ENCODE assay signal across 18 cellular contexts in the genomic region with DNA sequence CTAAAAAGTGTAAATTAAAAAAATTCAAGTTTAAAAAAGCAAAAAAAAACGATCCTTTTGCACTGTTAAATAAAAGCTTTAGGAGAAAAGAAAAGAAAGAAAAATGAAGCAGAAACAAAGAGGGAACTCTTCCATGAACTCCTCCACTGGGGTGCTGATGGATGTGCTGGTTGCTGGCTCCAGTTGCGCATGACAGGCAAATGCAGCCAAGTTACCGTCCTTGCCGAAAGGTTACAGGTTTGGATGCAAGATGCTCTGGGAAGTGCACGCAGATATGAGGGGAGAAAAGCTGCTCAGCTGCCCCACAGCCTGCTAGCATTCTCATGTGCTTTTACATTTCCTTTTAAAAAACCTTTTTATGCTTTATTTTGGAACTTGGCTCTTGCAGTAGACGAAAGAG. TPM values are rescaled to one million over a fixed set of nuclear protein-coding genes. Genes with fewer than 3 reads are reported as not detected.
DNase-seq lines count a peak whose midpoint lies in the region; ATAC-seq and TF ChIP-seq lines count a peak whose summit lies in the region.
"Had no signal": no experiment of that assay in that cellular context is flagged by ENCODE, and none has a peak within 500 bp of the region (broad histone marks: within the 10 kb centered on the region; RNA-seq: fewer than 3 reads in every experiment).

No MANE protein-coding gene starts in this region.

- peaks cover 56% of the 10 kb centered on the region for H3K36me3 Mint-ChIP-seq in activated CD8-positive, alpha-beta T cell treated with anti-CD3 and anti-CD28 coated beads for 36 hours (ENCODE audit: low read depth)
- H3K36me3 Mint-ChIP-seq in activated CD8-positive, alpha-beta T cell treated with anti-CD3 and anti-CD28 coated beads, Interleukin-2, amount 10 ng/mL, durations not matched to agents 7 days and 5 days (ENCODE audit: low read depth), result peaks cover 76% of the 10 kb centered on the region
- peaks cover 60% of the 10 kb centered on the region for H3K36me3 Mint-ChIP-seq in CD4-positive, CD25-positive, alpha-beta regulatory T cell
- peaks cover 62% of the 10 kb centered on the region for H3K36me3 Mint-ChIP-seq in activated T-helper 17 cell treated with anti-CD3 and anti-CD28 coated beads, Interleukin-2, amount 50 U/mL, for 72 hours (ENCODE audit: low read depth)
- H3K36me3 Mint-ChIP-seq: CD14-positive monocyte had no signal

- peaks cover 82% of the 10 kb centered on the region for H3K4me1 Mint-ChIP-seq in activated CD8-positive, alpha-beta T cell treated with anti-CD3 and anti-CD28 coated beads for 36 hours (ENCODE audit: low read depth)
- peaks cover 83% of the 10 kb centered on the region for H3K4me1 Mint-ChIP-seq in activated CD8-positive, alpha-beta T cell treated with anti-CD3 and anti-CD28 coated beads, Interleukin-2, amount 10 ng/mL, durations not matched to agents 7 days and 5 days (ENCODE audit: low read depth)
- peaks cover 42 to 88% (median 73%) of the 10 kb centered on the region in 4 donors for H3K4me1 Mint-ChIP-seq in CD4-positive, CD25-positive, alpha-beta regulatory T cell
- H3K4me1 Mint-ChIP-seq in activated T-helper 17 cell treated with anti-CD3 and anti-CD28 coated beads, Interleukin-2, amount 50 U/mL, for 72 hours, result peaks cover 38% of the 10 kb centered on the region
- H3K4me1 Mint-ChIP-seq: CD14-positive monocyte had no signal

- CTCF ChIA-PET in activated CD8-positive, alpha-beta T cell treated with anti-CD3 and anti-CD28 coated beads for 36 hours (lab: Charles Lee), result interaction anchor here (1.6 to 3.0 kb wide), 2 partner anchors 18 to 29 kb away, joined by 6 to 16 read pairs; no protein-coding TSS in a partner anchor
- CTCF ChIA-PET in activated CD8-positive, alpha-beta T cell treated with anti-CD3 and anti-CD28 coated beads, Interleukin-2, amount 10 ng/mL, durations not matched to agents 7 days and 5 days (lab: Charles Lee), result interaction anchor here (0.7 to 3.3 kb wide), 4 partner anchors 9 to 17 kb away, joined by 3 to 18 read pairs (median 7); no protein-coding TSS in a partner anchor

- POLR2A ChIA-PET in activated CD8-positive, alpha-beta T cell treated with anti-CD3 and anti-CD28 coated beads for 36 hours (lab: Charles Lee), result interaction anchor here (1.4 to 3.2 kb wide), 3 partner anchors 9 to 53 kb away, joined by 3 to 13 read pairs (median 6); no protein-coding TSS in a partner anchor
- POLR2A ChIA-PET in activated CD8-positive, alpha-beta T cell treated with anti-CD3 and anti-CD28 coated beads, Interleukin-2, amount 10 ng/mL, durations not matched to agents 7 days and 5 days (lab: Charles Lee), result no interaction called here

- no peak overlapping the region for H3K4me3 ChIP-seq in CD4-positive, CD25-positive, alpha-beta regulatory T cell (ENCODE audit: low read depth, low read length)
- H3K4me3 ChIP-seq: A549 had no signal

- peaks cover 41% of the 10 kb centered on the region for H3K4me1 ChIP-seq in CD4-positive, CD25-positive, alpha-beta regulatory T cell (ENCODE audit: control insufficient read depth, insufficient read depth, low read length, poor library complexity, severe bottlenecking)
- H3K4me1 ChIP-seq: A549 had no signal

- no peak for TF ChIP-seq CTCF in activated CD8-positive, alpha-beta T cell treated with anti-CD3 and anti-CD28 coated beads for 36 hours (IDR thresholded peaks at IDR 0.05)

- H3K27me3 Mint-ChIP-seq in activated CD8-positive, alpha-beta T cell treated with anti-CD3 and anti-CD28 coated beads for 36 hours, result no peaks in the 10 kb centered on the region
- H3K27me3 Mint-ChIP-seq in activated CD8-positive, alpha-beta T cell treated with anti-CD3 and anti-CD28 coated beads, Interleukin-2, amount 10 ng/mL, durations not matched to agents 7 days and 5 days (ENCODE audit: low read depth), result no peaks in the 10 kb centered on the region
- no peaks in the 10 kb centered on the region for H3K27me3 Mint-ChIP-seq in CD4-positive, CD25-positive, alpha-beta regulatory T cell
- no peaks in the 10 kb centered on the region for H3K27me3 Mint-ChIP-seq in activated T-helper 17 cell treated with anti-CD3 and anti-CD28 coated beads, Interleukin-2, amount 50 U/mL, for 72 hours

- intact Hi-C loops in activated CD8-positive, alpha-beta T cell treated with anti-CD3 and anti-CD28 coated beads for 36 hours (cut with micrococcal nuclease), result no loop called here
- intact Hi-C loops in left ventricle myocardium superior (cut with micrococcal nuclease), result no loop called here

- no peak overlapping the region for H3K27ac ChIP-seq in CD4-positive, CD25-positive, alpha-beta regulatory T cell (ENCODE audit: insufficient read depth, low read length, poor library complexity, severe bottlenecking)
- H3K27ac ChIP-seq: A549 had no signal

- H3K27ac Mint-ChIP-seq in activated CD8-positive, alpha-beta T cell treated with anti-CD3 and anti-CD28 coated beads for 36 hours, result peak overlapping the region; percentile 98
- H3K27ac Mint-ChIP-seq in activated CD8-positive, alpha-beta T cell treated with anti-CD3 and anti-CD28 coated beads, Interleukin-2, amount 10 ng/mL, durations not matched to agents 7 days and 5 days, result no peak overlapping the region
- peak overlapping the region in 2 of 3 donors; percentile 81 to 93 for H3K27ac Mint-ChIP-seq in CD4-positive, CD25-positive, alpha-beta regulatory T cell
- peak overlapping the region; percentile 91 for H3K27ac Mint-ChIP-seq in activated T-helper 17 cell treated with anti-CD3 and anti-CD28 coated beads, Interleukin-2, amount 50 U/mL, for 72 hours
- H3K27ac Mint-ChIP-seq: CD14-positive monocyte had no signal

- H3K4me3 Mint-ChIP-seq in activated CD8-positive, alpha-beta T cell treated with anti-CD3 and anti-CD28 coated beads for 36 hours, result no peak overlapping the region
- no peak overlapping the region for H3K4me3 Mint-ChIP-seq in activated CD8-positive, alpha-beta T cell treated with anti-CD3 and anti-CD28 coated beads, Interleukin-2, amount 10 ng/mL, durations not matched to agents 7 days and 5 days
- peak overlapping the region in 2 of 4 donors; percentile 33 to 41 for H3K4me3 Mint-ChIP-seq in CD4-positive, CD25-positive, alpha-beta regulatory T cell
- H3K4me3 Mint-ChIP-seq in activated T-helper 17 cell treated with anti-CD3 and anti-CD28 coated beads, Interleukin-2, amount 50 U/mL, for 72 hours, result no peak overlapping the region
- H3K4me3 Mint-ChIP-seq: CD14-positive monocyte had no signal

- H3K9me3 Mint-ChIP-seq in activated CD8-positive, alpha-beta T cell treated with anti-CD3 and anti-CD28 coated beads for 36 hours, result no peaks in the 10 kb centered on the region
- H3K9me3 Mint-ChIP-seq in activated CD8-positive, alpha-beta T cell treated with anti-CD3 and anti-CD28 coated beads, Interleukin-2, amount 10 ng/mL, durations not matched to agents 7 days and 5 days (ENCODE audit: insufficient read depth), result no peaks in the 10 kb centered on the region
- peaks cover 0 to 1% (median 0%) of the 10 kb centered on the region in 7 donors for H3K9me3 Mint-ChIP-seq in CD4-positive, CD25-positive, alpha-beta regulatory T cell
- no peaks in the 10 kb centered on the region for H3K9me3 Mint-ChIP-seq in activated T-helper 17 cell treated with anti-CD3 and anti-CD28 coated beads, Interleukin-2, amount 50 U/mL, for 72 hours

- H3K36me3 ChIP-seq in CD4-positive, CD25-positive, alpha-beta regulatory T cell (ENCODE audit: control insufficient read depth, insufficient read depth, low read length), result peaks cover 57% of the 10 kb centered on the region

- no peaks in the 10 kb centered on the region for H3K9me3 ChIP-seq in CD4-positive, CD25-positive, alpha-beta regulatory T cell (ENCODE audit: control insufficient read depth in 2 of 2, low read length in 2 of 2)
- H3K9me3 ChIP-seq: A549 had no signal

- H3K27me3 ChIP-seq in CD4-positive, CD25-positive, alpha-beta regulatory T cell (ENCODE audit: control insufficient read depth, insufficient read depth, low read length), result no peaks in the 10 kb centered on the region

- ATAC-seq in activated CD8-positive, alpha-beta T cell treated with anti-CD3 and anti-CD28 coated beads for 36 hours, result no peak
- no peak for ATAC-seq in activated CD8-positive, alpha-beta T cell treated with anti-CD3 and anti-CD28 coated beads, Interleukin-2, amount 10 ng/mL, durations not matched to agents 7 days and 5 days
- no peak for ATAC-seq in CD4-positive, CD25-positive, alpha-beta regulatory T cell (ENCODE audit: low read depth in 2 of 2)
- ATAC-seq in activated T-helper 17 cell treated with anti-CD3 and anti-CD28 coated beads, Interleukin-2, amount 50 U/mL, for 72 hours (replicated peaks), result no peak
- ATAC-seq in left ventricle myocardium superior, result peak; percentile 87
- ATAC-seq in GM19397 (IDR thresholded peaks at IDR 0.05; ENCODE audit: unreplicated experiment), result no peak
- no peak for ATAC-seq in GM21619 (IDR thresholded peaks at IDR 0.05; ENCODE audit: unreplicated experiment)
- ATAC-seq: A549, Panc1 had no signal

- DNase-seq in activated CD8-positive, alpha-beta T cell treated with anti-CD3 and anti-CD28 coated beads for 36 hours, result no peak
- no peak for DNase-seq in activated CD8-positive, alpha-beta T cell treated with anti-CD3 and anti-CD28 coated beads, Interleukin-2, amount 10 ng/mL, durations not matched to agents 7 days and 5 days
- DNase-seq in CD4-positive, CD25-positive, alpha-beta regulatory T cell, result no peak
- DNase-seq in left ventricle myocardium superior (peak; percentile 40), ureter (ENCODE audit: low spot score) (no peak)
- DNase-seq: DMS79 treated with DMSO at 0.1 percent for 48 hours, HCEC 1CT, Karpas-422, MM.1S, NCI-H1105, NCI-H187, NCI-H774 had no signal

RNA-seq across cellular contexts. Expression of gene HADH, which starts 58.5 kb away (rescaled TPM):
- total RNA-seq in activated CD8-positive, alpha-beta T cell treated with anti-CD3 and anti-CD28 coated beads for 36 hours, result 10 to 100 TPM; 50.3 to 50.7 TPM
- total RNA-seq in activated CD8-positive, alpha-beta T cell treated with anti-CD3 and anti-CD28 coated beads, Interleukin-2, amount 10 ng/mL, durations not matched to agents 7 days and 5 days, result 10 to 100 TPM; 52.8 to 53.7 TPM
- 11.6 TPM for total RNA-seq in CD4-positive, CD25-positive, alpha-beta regulatory T cell
- polyA plus RNA-seq in CD4-positive, CD25-positive, alpha-beta regulatory T cell, result 10 to 100 TPM; 27.2 to 37.3 (median 34.3) TPM
- 10 to 100 TPM; 26.8 to 36.5 TPM for total RNA-seq in activated T-helper 17 cell treated with anti-CD3 and anti-CD28 coated beads, Interleukin-2, amount 50 U/mL, for 72 hours
- 252 TPM for total RNA-seq in left ventricle myocardium superior
- total RNA-seq in ureter, result 62.7 TPM
